8 cellular contexts compared by ENCODE assay signal in the genomic region with DNA sequence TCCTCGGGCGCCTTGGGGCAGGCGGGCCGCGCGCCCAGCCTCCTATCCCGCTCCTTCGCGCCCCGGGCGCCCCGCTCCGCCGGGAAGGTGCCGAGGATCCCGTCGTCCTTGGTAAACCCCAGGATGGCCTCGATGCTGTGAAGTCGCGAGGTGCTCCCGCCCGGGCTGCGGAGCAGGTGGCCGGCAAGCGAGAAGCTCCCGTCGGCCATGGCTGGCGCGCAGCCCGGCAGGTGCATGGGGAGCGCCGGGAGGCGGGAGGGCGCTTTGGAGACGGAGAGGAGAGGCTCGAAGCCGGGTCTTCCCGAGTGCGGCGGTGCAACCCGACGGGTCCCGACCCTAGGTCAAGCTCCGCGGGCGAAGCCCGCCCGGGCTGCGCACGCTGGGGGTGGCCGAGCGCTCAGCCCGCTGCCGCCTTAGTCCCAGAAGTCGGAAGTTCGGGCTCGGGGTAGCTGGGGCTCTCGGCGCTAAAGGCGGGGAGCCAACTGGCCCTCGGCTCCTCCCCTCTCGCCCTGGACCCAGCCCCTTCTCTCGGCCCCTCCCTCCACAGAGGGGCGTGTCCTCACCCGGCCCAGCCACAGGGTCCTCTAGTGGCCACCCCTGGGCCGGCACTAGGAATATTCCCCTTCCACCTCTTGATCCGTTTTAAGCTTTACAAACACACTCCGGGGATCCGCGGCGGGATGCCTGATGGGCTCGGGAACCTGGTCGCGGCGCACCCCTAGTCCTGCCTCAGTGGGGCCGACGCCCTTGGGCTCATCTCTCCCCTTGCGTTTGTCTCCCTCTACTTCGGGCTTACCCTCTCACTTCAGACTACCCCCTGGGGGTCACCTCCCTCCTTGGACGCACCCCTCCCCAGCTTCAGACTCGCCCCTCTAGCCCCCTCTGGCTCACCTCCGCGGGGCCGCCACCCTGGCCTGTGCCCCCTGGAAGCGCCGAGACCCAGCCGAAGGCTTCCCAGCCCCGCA. TPM values are rescaled to one million over a fixed set of nuclear protein-coding genes. Genes with fewer than 3 reads are reported as not detected.
DNase-seq lines count a peak whose midpoint lies in the region; ATAC-seq and TF ChIP-seq lines count a peak whose summit lies in the region.

RAX (minus strand) TSS at position 484 of the 965 bp plus-strand sequence; CDS start at position 236, 248 bp downstream.

- peaks cover 28% of the 10 kb centered on the region for H3K4me1 ChIP-seq in CD4-positive, CD25-positive, alpha-beta regulatory T cell (ENCODE audit: control insufficient read depth, insufficient read depth, low read length, poor library complexity, severe bottlenecking)
- H3K4me1 ChIP-seq in testis, result peaks cover 5% of the 10 kb centered on the region

- H3K9me3 Mint-ChIP-seq in CD4-positive, CD25-positive, alpha-beta regulatory T cell, result peaks cover 0 to 7% (median 0%) of the 10 kb centered on the region in 7 donors
- no peaks in the 10 kb centered on the region for H3K9me3 Mint-ChIP-seq in activated naive CD8-positive, alpha-beta T cell (ENCODE audit: low read depth)

- peak in 1 of 3 donors; percentile 24 for DNase-seq in CD4-positive, CD25-positive, alpha-beta regulatory T cell
- DNase-seq in HFF-Myc (ENCODE audit: extremely low read depth, low read depth) (no peak), iris pigment epithelial cell (ENCODE audit: low read depth) (peak; percentile 9), testis (peak; percentile 37), NCI-H1694 treated with DMSO at 0.1 percent for 48 hours (lab: John Stamatoyannopoulos, UW) (no peak)
- DNase-seq in stimulated activated CD4-positive, alpha-beta T cell treated with anti-CD3 and anti-CD28 coated beads, Interleukin-4, amount 100 ng/mL, for 4 hours, result no peak

- no peak within 1 kb of the TSS for H3K27ac Mint-ChIP-seq in CD4-positive, CD25-positive, alpha-beta regulatory T cell
- H3K27ac Mint-ChIP-seq in activated naive CD8-positive, alpha-beta T cell, result no peak within 1 kb of the TSS

- WGBS in testis, 2 donors, result 1 to 4% methylated on average over 50 to 54 of the region's 88 CpGs

- H3K36me3 ChIP-seq in CD4-positive, CD25-positive, alpha-beta regulatory T cell (ENCODE audit: control insufficient read depth, insufficient read depth, low read length), result no peaks in the 10 kb centered on the region
- no peaks in the 10 kb centered on the region for H3K36me3 ChIP-seq in testis (ENCODE audit: low read depth, missing control alignments)

- intact Hi-C loops in testis (cut with DNase I; ENCODE audit: low total_unique reads), result no loop called here

- TF ChIP-seq CTCF in HFF-Myc (IDR thresholded peaks at IDR 0.05; ENCODE audit: low read depth, low read length, missing control alignments), result peak; percentile 38
- peak in 1 of 3 experiments; percentile 8 for TF ChIP-seq CTCF in testis (IDR thresholded peaks at IDR 0.05)

- H3K27me3 ChIP-seq in CD4-positive, CD25-positive, alpha-beta regulatory T cell (ENCODE audit: control insufficient read depth, insufficient read depth, low read length), result peaks cover 57% of the 10 kb centered on the region
- peaks cover 4% of the 10 kb centered on the region for H3K27me3 ChIP-seq in testis

- no peaks in the 10 kb centered on the region for H3K36me3 Mint-ChIP-seq in CD4-positive, CD25-positive, alpha-beta regulatory T cell
- H3K36me3 Mint-ChIP-seq in activated naive CD8-positive, alpha-beta T cell, result no peaks in the 10 kb centered on the region

- no peak for TF ChIP-seq POLR2A in testis (IDR thresholded peaks at IDR 0.05)

- ATAC-seq in CD4-positive, CD25-positive, alpha-beta regulatory T cell (ENCODE audit: low read depth in 2 of 2), result peak in 1 of 2 donors; percentile 24
- no peak for ATAC-seq in GM21423 (IDR thresholded peaks at IDR 0.05; ENCODE audit: unreplicated experiment)

- no peak within 1 kb of the TSS for H3K27ac ChIP-seq in CD4-positive, CD25-positive, alpha-beta regulatory T cell (ENCODE audit: insufficient read depth, low read length, poor library complexity, severe bottlenecking)
- H3K27ac ChIP-seq in testis, result no peak within 1 kb of the TSS

- H3K9me3 ChIP-seq in CD4-positive, CD25-positive, alpha-beta regulatory T cell (ENCODE audit: control insufficient read depth in 2 of 2, low read length in 2 of 2), result no peaks in the 10 kb centered on the region
- H3K9me3 ChIP-seq in testis, result no peaks in the 10 kb centered on the region

- no peak within 1 kb of the TSS for H3K4me3 ChIP-seq in CD4-positive, CD25-positive, alpha-beta regulatory T cell (ENCODE audit: low read depth, low read length)
- H3K4me3 ChIP-seq in HFF-Myc (replicated peaks; ENCODE audit: low read depth, low read length) (no peak within 1 kb of the TSS), testis (peak within 1 kb of the TSS; percentile 18 to 27)

- peaks cover 5 to 27% (median 6%) of the 10 kb centered on the region in 4 donors for H3K4me1 Mint-ChIP-seq in CD4-positive, CD25-positive, alpha-beta regulatory T cell
- peaks cover 18% of the 10 kb centered on the region for H3K4me1 Mint-ChIP-seq in activated naive CD8-positive, alpha-beta T cell (ENCODE audit: low read depth)

- peaks cover 82% of the 10 kb centered on the region for H3K27me3 Mint-ChIP-seq in CD4-positive, CD25-positive, alpha-beta regulatory T cell
- H3K27me3 Mint-ChIP-seq in activated naive CD8-positive, alpha-beta T cell, result peaks cover 48% of the 10 kb centered on the region

- H3K4me3 Mint-ChIP-seq in CD4-positive, CD25-positive, alpha-beta regulatory T cell, result peak within 1 kb of the TSS in 3 of 4 donors; percentile 36 to 83 (median 41)
- H3K4me3 Mint-ChIP-seq in activated naive CD8-positive, alpha-beta T cell, result peak within 1 kb of the TSS; percentile 52

RNA-seq across cellular contexts. Expression of gene RAX, which starts in this region (rescaled TPM):
- not detected for total RNA-seq in CD4-positive, CD25-positive, alpha-beta regulatory T cell
- not detected for polyA plus RNA-seq in CD4-positive, CD25-positive, alpha-beta regulatory T cell
- not detected for total RNA-seq in testis
- polyA plus RNA-seq in testis (ENCODE audit: insufficient read depth, low read depth, low replicate concordance), result not detected

Comparison
In these comparisons a context has a peak if more than half of its experiments do, and no peak if none do; other contexts are left out.
1. Peak in DNase-seq and H3K4me3 ChIP-seq in testis; RNA of the gene not detected or under 1 TPM.